In the genomic region with DNA sequence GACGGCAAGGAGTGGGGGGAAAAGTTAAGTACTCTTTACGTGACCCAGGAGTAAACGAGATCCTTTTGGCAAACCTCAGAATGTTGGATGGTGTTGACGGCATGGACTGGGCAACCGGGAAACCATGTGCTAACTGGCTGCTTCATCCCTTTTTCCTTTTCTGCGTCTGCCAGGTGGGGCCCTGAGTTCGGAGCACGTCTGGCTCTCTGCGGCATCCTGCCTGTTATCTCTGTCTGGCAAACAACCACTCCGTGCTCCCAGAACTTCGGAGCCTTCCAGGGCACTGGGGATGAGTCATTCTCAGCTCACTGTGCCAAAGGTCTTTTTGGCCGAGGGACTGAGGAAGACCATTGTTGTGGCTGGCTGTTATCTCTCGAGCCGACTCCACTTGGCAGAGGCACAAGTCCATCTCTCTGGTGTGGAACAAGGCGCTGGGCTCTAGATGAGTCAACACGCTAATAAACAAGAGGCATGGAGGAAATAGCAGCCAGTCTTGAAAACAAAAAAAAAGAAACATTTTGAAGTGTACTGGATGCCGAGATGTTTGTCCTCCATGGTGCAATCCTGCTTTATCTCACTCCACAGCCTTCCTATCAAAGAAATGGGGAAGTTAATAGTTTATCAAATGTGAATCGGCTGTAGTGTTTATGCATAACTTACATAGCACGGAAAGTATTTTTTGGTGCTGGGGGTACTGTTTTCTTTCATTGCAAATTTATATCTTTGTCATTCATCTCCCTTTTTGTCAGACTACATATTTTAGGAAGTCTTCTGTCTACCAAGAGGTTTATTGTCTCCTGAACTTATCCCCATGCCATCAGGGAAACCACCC, we compare ENCODE assay signal across 10 cellular contexts.
DNase-seq lines count a peak whose midpoint lies in the region; ATAC-seq, FAIRE-seq and TF ChIP-seq lines count a peak whose summit lies in the region.
"Had no signal": no experiment of that assay in that cellular context is flagged by ENCODE, and none has a peak within 500 bp of the region (broad histone marks: within the 10 kb centered on the region; RNA-seq: fewer than 3 reads in every experiment).

No MANE protein-coding gene starts in this region.

- H3K4me3 ChIP-seq in A549 (peak overlapping the region; percentile 31; the same call in 2 of the 3 replicates), SJSA1 (no peak overlapping the region), osteoblast (ENCODE audit: insufficient read depth, low read length) (peak overlapping the region; percentile 28)

- H3K27ac ChIP-seq in A549 = peak overlapping the region; percentile 84 to 89
- H3K27ac ChIP-seq in SJSA1 = no peak overlapping the region
- peak overlapping the region; percentile 20 for H3K27ac ChIP-seq in osteoblast (ENCODE audit: low read depth, low read length)

- H3K9me3 Mint-ChIP-seq in HFFc6 = no peaks in the 10 kb centered on the region

- H3K4me2 ChIP-seq in A549 = peak overlapping the region; percentile 89
- peak overlapping the region; percentile 62 for H3K4me2 ChIP-seq in osteoblast (ENCODE audit: insufficient read depth, low read length)

- H3K79me2 ChIP-seq in osteoblast (ENCODE audit: insufficient read depth, low read length) = no peaks in the 10 kb centered on the region

- H3K36me3 ChIP-seq in SJSA1 = no peaks in the 10 kb centered on the region
- no peaks in the 10 kb centered on the region for H3K36me3 ChIP-seq in osteoblast (ENCODE audit: insufficient read depth, low read length)

- peaks cover 7% of the 10 kb centered on the region for H3K27me3 Mint-ChIP-seq in HFFc6 (ENCODE audit: insufficient read depth)

- peaks cover 14% of the 10 kb centered on the region for H3K4me1 Mint-ChIP-seq in HFFc6 (ENCODE audit: low read depth)

- H2AFZ ChIP-seq in osteoblast (ENCODE audit: low read length) = no peak overlapping the region

- H3K4me1 ChIP-seq in A549 (peaks cover 35% of the 10 kb centered on the region), SJSA1 (replicated peaks) (peaks cover 18% of the 10 kb centered on the region), osteoblast (ENCODE audit: insufficient read depth, low read length) (peaks cover 16% of the 10 kb centered on the region)

- H3K36me3 Mint-ChIP-seq in HFFc6 (ENCODE audit: low read depth) = no peaks in the 10 kb centered on the region

- DNase-seq in A549 (ENCODE audit: low read depth in 1 of 2, low spot score in 1 of 2) (peak; percentile 65 to 93), HFFc6 (peak; percentile 87), SJSA1 (ENCODE audit: low read depth in 1 of 2, low spot score in 2 of 2) (peak; percentile 94 to 97), fibroblast of the conjunctiva (ENCODE audit: low read depth) (peak; percentile 72), osteoblast (ENCODE audit: insufficient read length, low spot score, missing footprints) (peak; percentile 89), NCI-H82 treated with DMSO at 0.1 percent for 48 hours (lab: John Stamatoyannopoulos, UW; ENCODE audit: unreplicated experiment) (no peak)
- DNase-seq: DND-41 had no signal

- no peak for TF ChIP-seq POLR2A in A549 (IDR thresholded peaks at IDR 0.05; ENCODE audit: low read length)

- peak; percentile 91 to 94 for ATAC-seq in A549
- no peak for ATAC-seq in GM21717 (IDR thresholded peaks at IDR 0.05; ENCODE audit: unreplicated experiment)
- ATAC-seq in HG02870 (IDR thresholded peaks at IDR 0.05; ENCODE audit: unreplicated experiment) = no peak

- CTCF ChIA-PET in A549 (lab: Yijun Ruan, JAX) = interaction anchor here (1.0 to 1.5 kb wide), 2 partner anchors 62 to 79 kb away, joined by 3 to 4 read pairs; no protein-coding TSS in a partner anchor

- no peaks in the 10 kb centered on the region for H3K9me3 ChIP-seq in A549
- no peaks in the 10 kb centered on the region for H3K9me3 ChIP-seq in SJSA1 (replicated peaks)
- no peaks in the 10 kb centered on the region for H3K9me3 ChIP-seq in osteoblast (ENCODE audit: low read depth, low read length)

- peak in 1 of 2 experiments; percentile 10; a peak in 2 of 5 replicates for TF ChIP-seq RAD21 in A549 (conservative IDR thresholded peaks at IDR 0.05 in 1 of 2, IDR thresholded peaks at IDR 0.05 in 1 of 2)

- H4K20me1 ChIP-seq in osteoblast (ENCODE audit: insufficient read depth, low read length) = no peaks in the 10 kb centered on the region

- no peak for TF ChIP-seq CTCF in A549 (IDR thresholded peaks at IDR 0.05)
- TF ChIP-seq CTCF in HFFc6 (IDR thresholded peaks at IDR 0.05) = no peak
- TF ChIP-seq CTCF in osteoblast (IDR thresholded peaks at IDR 0.05; ENCODE audit: extremely low read depth, low read depth, low read length) = no peak

- 2% methylated on average over 18 of the region's 19 CpGs for WGBS in A549 (ENCODE audit: missing lambda C conversion rate)

- TF ChIP-seq EP300 in A549 (IDR thresholded peaks at IDR 0.05) = peak; percentile 12 to 61; a peak in 3 of 5 replicates

- FAIRE-seq in A549 (lab: Jason Lieb, UNC) = no peak

- peak overlapping the region; percentile 48; the same call in 1 of the 2 replicates for H3K27ac Mint-ChIP-seq in HFFc6
- H3K27ac Mint-ChIP-seq: stimulated activated naive CD8-positive, alpha-beta T cell treated with anti-CD3 and anti-CD28 coated beads, Interleukin-15, Interleukin-2, amounts not matched to agents 100 ng/mL and 50 ng/mL, for 24 hours had no signal

- POLR2A ChIA-PET in A549 (lab: Yijun Ruan, JAX) = interaction anchor here (0.9 kb wide), 1 partner anchor 244 kb away, joined by 3 read pairs; no protein-coding TSS in a partner anchor

- H3K4me3 Mint-ChIP-seq in HFFc6 = peak overlapping the region; percentile 68
- H3K4me3 Mint-ChIP-seq: stimulated activated naive CD8-positive, alpha-beta T cell treated with anti-CD3 and anti-CD28 coated beads, Interleukin-15, Interleukin-2, amounts not matched to agents 100 ng/mL and 50 ng/mL, for 24 hours had no signal

- H3K27me3 ChIP-seq in SJSA1 (replicated peaks) = no peaks in the 10 kb centered on the region
- no peaks in the 10 kb centered on the region for H3K27me3 ChIP-seq in osteoblast (ENCODE audit: insufficient read depth, low read length)

TF ChIP-seq in A549, 52 proteins besides CTCF, POLR2A, EP300 and RAD21:
- peak; percentile 83 for TF ChIP-seq GATA3 (IDR thresholded peaks at IDR 0.05; ENCODE audit: borderline replicate concordance)
- TF ChIP-seq RNF2 (IDR thresholded peaks at IDR 0.05; ENCODE audit: borderline replicate concordance, low read depth) = no peak
- TF ChIP-seq, protein P1, sequence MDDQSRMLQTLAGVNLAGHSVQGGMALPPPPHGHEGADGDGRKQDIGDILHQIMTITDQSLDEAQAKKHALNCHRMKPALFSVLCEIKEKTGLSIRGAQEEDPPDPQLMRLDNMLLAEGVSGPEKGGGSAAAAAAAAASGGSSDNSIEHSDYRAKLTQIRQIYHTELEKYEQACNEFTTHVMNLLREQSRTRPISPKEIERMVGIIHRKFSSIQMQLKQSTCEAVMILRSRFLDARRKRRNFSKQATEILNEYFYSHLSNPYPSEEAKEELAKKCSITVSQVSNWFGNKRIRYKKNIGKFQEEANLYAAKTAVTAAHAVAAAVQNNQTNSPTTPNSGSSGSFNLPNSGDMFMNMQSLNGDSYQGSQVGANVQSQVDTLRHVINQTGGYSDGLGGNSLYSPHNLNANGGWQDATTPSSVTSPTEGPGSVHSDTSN (IDR thresholded peaks at IDR 0.05) = 0 out of 2 replicates have a peak, but pooled peaks have one; percentile 14
- no peak for TF ChIP-seq HOXA7 (CRISPR knock-in tag; IDR thresholded peaks at IDR 0.05)
- peak; percentile 86 for TF ChIP-seq JUNB (IDR thresholded peaks at IDR 0.05)
- TF ChIP-seq, protein P2, sequence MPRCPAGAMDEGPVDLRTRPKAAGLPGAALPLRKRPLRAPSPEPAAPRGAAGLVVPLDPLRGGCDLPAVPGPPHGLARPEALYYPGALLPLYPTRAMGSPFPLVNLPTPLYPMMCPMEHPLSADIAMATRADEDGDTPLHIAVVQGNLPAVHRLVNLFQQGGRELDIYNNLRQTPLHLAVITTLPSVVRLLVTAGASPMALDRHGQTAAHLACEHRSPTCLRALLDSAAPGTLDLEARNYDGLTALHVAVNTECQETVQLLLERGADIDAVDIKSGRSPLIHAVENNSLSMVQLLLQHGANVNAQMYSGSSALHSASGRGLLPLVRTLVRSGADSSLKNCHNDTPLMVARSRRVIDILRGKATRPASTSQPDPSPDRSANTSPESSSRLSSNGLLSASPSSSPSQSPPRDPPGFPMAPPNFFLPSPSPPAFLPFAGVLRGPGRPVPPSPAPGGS (IDR thresholded peaks at IDR 0.05) = peak; percentile 64; the same call in 1 of the 3 replicates
- TF ChIP-seq MAX (IDR thresholded peaks at IDR 0.05) = peak; percentile 78
- TF ChIP-seq JUN (IDR thresholded peaks at IDR 0.05) = peak; percentile 63 to 72; a peak in 3 of 5 replicates
- peak; percentile 42 to 56 for TF ChIP-seq CEBPB (IDR thresholded peaks at IDR 0.05)
- no peak for TF ChIP-seq MYC (IDR thresholded peaks at IDR 0.05; ENCODE audit: borderline replicate concordance, low read length)
- TF ChIP-seq FOSL2 (IDR thresholded peaks at IDR 0.05) = peak; percentile 73
- peak; percentile 91 for TF ChIP-seq FOSL2 (CRISPR knock-in tag; IDR thresholded peaks at IDR 0.05)
- TF ChIP-seq HEYL (CRISPR knock-in tag; IDR thresholded peaks at IDR 0.05) = no peak
- TF ChIP-seq E2F6 (IDR thresholded peaks at IDR 0.05; ENCODE audit: borderline replicate concordance, low read depth) = no peak
- TF ChIP-seq NR3C1 (IDR thresholded peaks at IDR 0.05) = no peak

Comparison
In these comparisons a context has a peak if more than half of its experiments do, and no peak if none do; other contexts are left out.
1. ATAC-seq: peak in A549 (2 of 2); none in GM21717 (single experiment) and HG02870 (single experiment).